ENCODE assay signal across 18 cellular contexts in the genomic region with DNA sequence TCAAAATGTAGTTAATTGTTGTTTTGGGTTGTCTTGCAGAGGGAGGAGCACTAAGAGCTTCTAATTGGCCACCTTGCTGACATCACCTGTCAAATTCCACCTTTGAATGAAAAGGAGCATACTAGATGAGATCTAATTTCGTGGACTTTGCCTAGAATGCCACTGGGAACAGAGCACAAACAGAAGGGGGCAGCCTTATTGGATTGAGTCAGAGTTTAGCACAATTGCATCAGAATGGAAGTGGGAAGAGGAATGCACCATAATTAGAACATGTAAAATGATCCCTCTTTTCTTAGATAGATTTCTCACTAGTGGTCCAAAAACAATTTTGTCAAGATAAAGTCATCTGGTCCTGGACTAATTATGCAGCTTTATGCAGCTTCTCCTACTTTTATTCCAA.
DNase-seq lines count a peak whose midpoint lies in the region.
"Had no signal": no experiment of that assay in that cellular context is flagged by ENCODE, and none has a peak within 500 bp of the region (broad histone marks: within the 10 kb centered on the region; RNA-seq: fewer than 3 reads in every experiment).

No MANE protein-coding gene starts in this region.

- no peak overlapping the region for H3K4me3 ChIP-seq in skeletal muscle cell (ENCODE audit: low read depth, low read length)
- H3K4me3 ChIP-seq: K562, uterus had no signal

- DNase-seq in NCI-H748 (lab: John Stamatoyannopoulos, UW; ENCODE audit: unreplicated experiment) (peak; percentile 32), NCI-H748 treated with DMSO at 0.1 percent for 48 hours (lab: John Stamatoyannopoulos, UW) (no peak), SW480 (ENCODE audit: low spot score) (peak; percentile 8), fibroblast of peridontal ligament (ENCODE audit: extremely low read depth) (peak; percentile 36), skeletal muscle cell (ENCODE audit: low read depth) (peak; percentile 15), NCI-H446 (lab: John Stamatoyannopoulos, UW) (no peak), pons (ENCODE audit: low spot score) (no peak), germinal center (ENCODE audit: low spot score) (no peak)
- DNase-seq: activated CD4-positive, alpha-beta T cell treated with anti-CD3 and anti-CD28 coated beads, Interleukin-2, amount 50 U/mL, for 48 hours; activated naive CD8-positive, alpha-beta T cell treated with anti-CD3 and anti-CD28 coated beads for 36 hours; activated T-cell treated with anti-CD3 and anti-CD28 coated beads, Interleukin-2, amount 50 U/mL, for 72 hours; CD4-positive, alpha-beta memory T cell; central memory CD4-positive, alpha-beta T cell; effector memory CD4-positive, alpha-beta T cell; NCI-H1105 treated with DMSO at 0.1 percent for 48 hours; NCI-H524 treated with DMSO at 0.1 percent for 48 hours; uterus had no signal

Comparison
In these comparisons a context has a peak if more than half of its experiments do, and no peak if none do; other contexts are left out.
1. DNase-seq: peak in NCI-H748 (single experiment), SW480 (single experiment), fibroblast of peridontal ligament (single experiment) and skeletal muscle cell (single experiment); none in NCI-H748 treated with DMSO at 0.1 percent for 48 hours (single experiment), NCI-H446 (0 of 2), pons (single experiment) and germinal center (single experiment).